ENCODE assay signal across 16 cellular contexts in the genomic region with DNA sequence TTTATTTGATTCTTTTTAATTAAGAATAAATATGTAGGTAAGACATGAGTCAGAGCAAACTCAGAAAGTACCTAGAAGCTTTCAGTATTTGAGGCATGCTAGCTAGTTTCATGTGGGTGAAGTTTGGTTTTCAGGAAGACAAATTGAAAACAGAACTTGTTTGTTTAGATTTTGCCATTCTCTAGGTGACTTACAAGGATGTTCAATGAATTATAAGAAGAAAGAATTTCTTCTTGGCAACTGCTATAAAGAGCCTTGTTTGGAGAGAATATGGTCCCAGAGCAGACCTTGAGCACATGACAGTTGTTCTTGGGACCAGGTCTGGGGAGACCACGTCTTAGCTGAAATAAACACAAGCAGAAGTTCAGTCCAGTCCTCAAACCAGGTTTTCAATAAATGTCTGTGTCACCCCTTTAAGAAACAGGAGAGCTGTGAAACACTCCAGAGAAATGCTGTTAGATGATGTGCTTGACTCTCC. TPM values are rescaled to one million over a fixed set of nuclear protein-coding genes. Genes with fewer than 3 reads are reported as not detected.
A peak's percentile ranks its signal among the peaks of the same experiment; 100 is the strongest.
DNase-seq lines count a peak whose midpoint lies in the region; ATAC-seq, FAIRE-seq and TF ChIP-seq lines count a peak whose summit lies in the region.
"Had no signal": no experiment of that assay in that cellular context is flagged by ENCODE, and none has a peak within 500 bp of the region (broad histone marks: within the 10 kb centered on the region; RNA-seq: fewer than 3 reads in every experiment).

No MANE protein-coding gene starts in this region.

- H2AFZ ChIP-seq in KMS-11 (ENCODE audit: low read depth) (peak overlapping the region; percentile 67), HepG2 (ENCODE audit: low read length) (no peak overlapping the region)

- CTCF ChIA-PET in HepG2 (lab: Yijun Ruan, JAX; ENCODE audit: low intra/inter-chr PET ratio, low total read pairs) = no interaction called here

- no peaks in the 10 kb centered on the region for H3K9me3 ChIP-seq in HepG2 (ENCODE audit: low read length)

- FAIRE-seq in HepG2 (lab: Jason Lieb, UNC) = no peak
- FAIRE-seq: GM18507 had no signal

- H3K36me3 ChIP-seq in KMS-11 (ENCODE audit: insufficient read depth) = no peaks in the 10 kb centered on the region
- H3K36me3 ChIP-seq in HepG2 (replicated peaks in 1 of 2; ENCODE audit: control insufficient read depth in 1 of 2, insufficient read depth in 2 of 2, low read length in 2 of 2) = no peaks in the 10 kb centered on the region
- H3K36me3 ChIP-seq: ascending aorta, WERI-Rb-1 had no signal

- H3K4me1 ChIP-seq in KMS-11 (ENCODE audit: low read depth, poor library complexity, severe bottlenecking) = peaks cover 39% of the 10 kb centered on the region
- no peaks in the 10 kb centered on the region for H3K4me1 ChIP-seq in HepG2 (ENCODE audit: insufficient read depth, low read length)
- H3K4me1 ChIP-seq: ascending aorta had no signal

- in situ Hi-C loops in HepG2 (cut with HindIII; ENCODE audit: extremely low pct_ligation_motif_present, low pct_unique_long_range_greater_than_20kb) = no loop called here

- ATAC-seq in GM18499 (IDR thresholded peaks at IDR 0.05; ENCODE audit: insufficient read depth, unreplicated experiment) (peak; percentile 94), GM19351 (IDR thresholded peaks at IDR 0.05; ENCODE audit: unreplicated experiment) (peak; percentile 97), HG02870 (IDR thresholded peaks at IDR 0.05; ENCODE audit: unreplicated experiment) (peak; percentile 99), HepG2 (no peak)
- ATAC-seq: naive thymus-derived CD8-positive, alpha-beta T cell had no signal

- POLR2A ChIA-PET in HepG2 (lab: Yijun Ruan, JAX) = no interaction called here

- intact Hi-C loops in HepG2 (cut with micrococcal nuclease; ENCODE audit: unreplicated experiment) = no loop called here

- H3K4me2 ChIP-seq in KMS-11 (peak overlapping the region; percentile 61), HepG2 (ENCODE audit: low read depth, low read length) (no peak overlapping the region)

- no peaks in the 10 kb centered on the region for H4K20me1 ChIP-seq in KMS-11 (ENCODE audit: insufficient read depth)
- H4K20me1 ChIP-seq in HepG2 (ENCODE audit: insufficient read depth, low read length) = no peaks in the 10 kb centered on the region

- no peak for TF ChIP-seq POLR2A in HepG2 (IDR thresholded peaks at IDR 0.05; ENCODE audit: insufficient read depth in 1 of 2, low read depth in 2 of 2, low read length in 2 of 2)

- no peak for TF ChIP-seq EP300 in HepG2 (IDR thresholded peaks at IDR 0.05; ENCODE audit: low read depth in 2 of 2, low read length in 2 of 2)
- no peak for TF ChIP-seq EP300 in HepG2 (CRISPR knock-in tag; IDR thresholded peaks at IDR 0.05; ENCODE audit: borderline replicate concordance)

- TF ChIP-seq CTCF in KMS-11 (conservative IDR thresholded peaks at IDR 0.05; ENCODE audit: low read depth, low read length) = no peak
- no peak for TF ChIP-seq CTCF in HepG2 (CRISPR knock-in tag; IDR thresholded peaks at IDR 0.05)

- H3K79me2 ChIP-seq in KMS-11 (ENCODE audit: insufficient read depth, low read depth) = no peaks in the 10 kb centered on the region
- H3K79me2 ChIP-seq in HepG2 (ENCODE audit: insufficient read depth, low read length) = no peaks in the 10 kb centered on the region

- H3K27ac ChIP-seq in KMS-11 = peak overlapping the region; percentile 88
- H3K27ac ChIP-seq in HepG2 (ENCODE audit: extremely low read length, insufficient read depth, low read length) = no peak overlapping the region
- H3K27ac ChIP-seq: ascending aorta, WERI-Rb-1 had no signal

- H3K9ac ChIP-seq in KMS-11 = peak overlapping the region; percentile 46
- H3K9ac ChIP-seq in HepG2 (ENCODE audit: insufficient read depth, low read depth, low read length) = no peak overlapping the region

- BruUV-seq in HepG2 (replicated peaks; lab: Mats Ljungman, UMichigan) = no TSS peak

- H3K4me3 ChIP-seq in KMS-11 (IDR thresholded peaks at IDR 0.05; ENCODE audit: insufficient read depth, low read depth, low read length) (no peak overlapping the region), HepG2 (replicated peaks in 1 of 3; ENCODE audit: insufficient read depth in 1 of 3, low read depth in 2 of 3, low read length in 3 of 3) (no peak overlapping the region)
- H3K4me3 ChIP-seq: ascending aorta had no signal

- H3K27me3 ChIP-seq in KMS-11 (ENCODE audit: insufficient read depth, low read depth) = no peaks in the 10 kb centered on the region
- no peaks in the 10 kb centered on the region for H3K27me3 ChIP-seq in HepG2 (ENCODE audit: control insufficient read depth in 1 of 2, insufficient read depth in 2 of 2, low read length in 2 of 2)
- H3K27me3 ChIP-seq: ascending aorta had no signal

- DNase-seq in HUDEP-2 (lab: John Stamatoyannopoulos, UW; ENCODE audit: unreplicated experiment in 76 of 76) = no peak
- no peak for DNase-seq in NCI-H82 treated with DMSO at 0.1 percent for 48 hours (lab: John Stamatoyannopoulos, UW; ENCODE audit: unreplicated experiment)
- no peak for DNase-seq in NCI-H2107 (lab: John Stamatoyannopoulos, UW)
- no peak for DNase-seq in HepG2 (ENCODE audit: low spot score)
- DNase-seq: CD8-positive, alpha-beta memory T cell; naive thymus-derived CD8-positive, alpha-beta T cell; NCI-H2081 treated with DMSO at 0.1 percent for 48 hours; RPMI8226; stimulated activated naive CD4-positive, alpha-beta T cell; WERI-Rb-1 had no signal

- TF ChIP-seq RAD21 in HepG2 (CRISPR knock-in tag; IDR thresholded peaks at IDR 0.05) = no peak

- WGBS in HepG2 (ENCODE audit: low lambda C conversion rate) = no CpG with 5 or more reads among the region's 1 CpG

TF ChIP-seq in HepG2, 621 proteins besides CTCF, POLR2A, EP300 and RAD21 (continues in another document):
- no peak for TF ChIP-seq NFKBIZ (CRISPR knock-in tag; IDR thresholded peaks at IDR 0.05)
- no peak for TF ChIP-seq CHCHD3 (CRISPR knock-in tag; IDR thresholded peaks at IDR 0.05)
- TF ChIP-seq JUNB (CRISPR knock-in tag; IDR thresholded peaks at IDR 0.05; ENCODE audit: borderline replicate concordance) = no peak
- TF ChIP-seq FOXO4 (CRISPR knock-in tag; conservative IDR thresholded peaks at IDR 0.05) = no peak
- TF ChIP-seq PHF5A (CRISPR knock-in tag; IDR thresholded peaks at IDR 0.05; ENCODE audit: low read depth, unreplicated experiment) = no peak
- TF ChIP-seq, protein P1, sequence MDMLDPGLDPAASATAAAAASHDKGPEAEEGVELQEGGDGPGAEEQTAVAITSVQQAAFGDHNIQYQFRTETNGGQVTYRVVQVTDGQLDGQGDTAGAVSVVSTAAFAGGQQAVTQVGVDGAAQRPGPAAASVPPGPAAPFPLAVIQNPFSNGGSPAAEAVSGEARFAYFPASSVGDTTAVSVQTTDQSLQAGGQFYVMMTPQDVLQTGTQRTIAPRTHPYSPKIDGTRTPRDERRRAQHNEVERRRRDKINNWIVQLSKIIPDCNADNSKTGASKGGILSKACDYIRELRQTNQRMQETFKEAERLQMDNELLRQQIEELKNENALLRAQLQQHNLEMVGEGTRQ (IDR thresholded peaks at IDR 0.05; ENCODE audit: low read depth, low read length) = no peak
- TF ChIP-seq, protein P1 (CRISPR knock-in tag; IDR thresholded peaks at IDR 0.05; ENCODE audit: borderline replicate concordance) = no peak
- TF ChIP-seq ZNF33A (CRISPR knock-in tag; IDR thresholded peaks at IDR 0.05; ENCODE audit: borderline replicate concordance) = no peak
- TF ChIP-seq FOXK1 (CRISPR knock-in tag; IDR thresholded peaks at IDR 0.05; ENCODE audit: borderline replicate concordance, low read depth) = no peak
- TF ChIP-seq ZFP1 (CRISPR knock-in tag; IDR thresholded peaks at IDR 0.05) = no peak
- TF ChIP-seq TOE1 (CRISPR knock-in tag; IDR thresholded peaks at IDR 0.05) = no peak

RNA-seq across cellular contexts. Expression of gene IL21, which starts 38.0 kb away (rescaled TPM):
- total RNA-seq in HepG2 (2016; rRNA removed; fragmentation: Illumina TruSeq; extraction: Trizol) = not detected in 2 replicates
- not detected in 2 replicates for total RNA-seq in HepG2 (2016; cell fraction: cytosol; rRNA removed; fragmentation: Illumina TruSeq; extraction: Trizol; ENCODE audit: low read depth)
- total RNA-seq in HepG2 (2016; cell fraction: insoluble cytoplasmic fraction; rRNA removed; fragmentation: Illumina TruSeq; extraction: Trizol) = not detected in 2 replicates
- not detected in 2 replicates for total RNA-seq in HepG2 (2016; cell fraction: membrane; rRNA removed; fragmentation: Illumina TruSeq; extraction: Trizol)
- total RNA-seq in HepG2 (2016; cell fraction: nucleus; rRNA removed; fragmentation: Illumina TruSeq; extraction: Trizol) = not detected in 2 replicates
- not detected in 2 replicates for polyA plus RNA-seq in HepG2 (2011; rRNA removed)
- not detected in 2 replicates for polyA plus RNA-seq in HepG2 (2011; cell fraction: cytosol; rRNA removed)
- not detected in 2 replicates for polyA plus RNA-seq in HepG2 (2011; cell fraction: nucleus; rRNA removed)
- polyA plus RNA-seq in HepG2 (2012) = not detected in 2 replicates
- not detected in 2 replicates for polyA plus RNA-seq in HepG2 (2016; cell fraction: cytosol; fragmentation: Illumina TruSeq; extraction: Trizol; ENCODE audit: low read depth)
- polyA plus RNA-seq in HepG2 (2016; cell fraction: insoluble cytoplasmic fraction; fragmentation: Illumina TruSeq; extraction: Trizol; ENCODE audit: low read depth) = not detected in 2 replicates
- polyA plus RNA-seq in HepG2 (2016; cell fraction: membrane; fragmentation: Illumina TruSeq; extraction: Trizol; ENCODE audit: low read depth) = not detected in 2 replicates
- polyA plus RNA-seq in HepG2 (2016; cell fraction: nucleus; fragmentation: Illumina TruSeq; extraction: Trizol; ENCODE audit: insufficient read depth, low read depth) = not detected in 2 replicates
- not detected in 2 replicates for polyA minus RNA-seq in HepG2 (2011; rRNA and poly(A)+ RNA removed; ENCODE audit: low replicate concordance)
- not detected in 2 replicates for polyA minus RNA-seq in HepG2 (2011; cell fraction: cytosol; rRNA and poly(A)+ RNA removed)
- not detected in 2 replicates for polyA minus RNA-seq in HepG2 (2011; cell fraction: nucleus; rRNA and poly(A)+ RNA removed)
- total RNA-seq: ascending aorta; naive thymus-derived CD8-positive, alpha-beta T cell had no signal
- polyA plus RNA-seq: CD8-positive, alpha-beta memory T cell; naive thymus-derived CD8-positive, alpha-beta T cell had no signal
